8 cellular contexts compared by ENCODE assay signal in the genomic region with DNA sequence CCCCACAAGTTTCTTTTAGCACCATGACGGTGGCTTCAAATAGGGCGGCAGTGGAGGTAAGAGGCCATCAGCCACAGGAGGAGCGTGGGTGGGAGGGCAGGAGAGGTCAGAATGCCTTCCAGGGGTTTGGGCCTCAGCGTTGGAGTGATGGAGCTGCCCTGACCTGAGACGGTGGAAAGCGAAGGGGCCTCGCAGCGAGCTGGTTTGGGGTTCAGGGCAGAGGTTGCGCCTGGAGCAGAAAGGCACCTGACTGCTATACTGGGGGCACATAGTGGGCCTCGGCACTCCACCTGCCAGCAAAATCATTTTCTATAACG. TPM values are rescaled to one million over a fixed set of nuclear protein-coding genes. Genes with fewer than 3 reads are reported as not detected.
DNase-seq lines count a peak whose midpoint lies in the region; ATAC-seq and TF ChIP-seq lines count a peak whose summit lies in the region.

No MANE protein-coding gene starts in this region.

- H3K4me1 Mint-ChIP-seq in naive thymus-derived CD4-positive, alpha-beta T cell: peaks cover 13 to 43% (median 37%) of the 10 kb centered on the region in 7 donors

- H3K4me1 ChIP-seq in Loucy (ENCODE audit: insufficient read depth, low read length, poor library complexity, severe bottlenecking): peaks cover 23% of the 10 kb centered on the region
- peaks cover 9 to 13% of the 10 kb centered on the region in 2 donors for H3K4me1 ChIP-seq in naive thymus-derived CD4-positive, alpha-beta T cell (ENCODE audit: control insufficient read depth in 2 of 2, insufficient read depth in 2 of 2, low read length in 2 of 2)

- no peaks in the 10 kb centered on the region for H3K9me2 ChIP-seq in Loucy (replicated peaks; ENCODE audit: low read depth, low read length)

- no peak for DNase-seq in AG09309 (ENCODE audit: low read depth)
- DNase-seq in naive thymus-derived CD4-positive, alpha-beta T cell: no peak
- DNase-seq in NCI-H146 treated with DMSO at 0.1 percent for 48 hours (lab: John Stamatoyannopoulos, UW; ENCODE audit: unreplicated experiment): no peak
- DNase-seq in HT-29 (ENCODE audit: low spot score): no peak
- no peak for DNase-seq in NCI-H748 (lab: John Stamatoyannopoulos, UW; ENCODE audit: unreplicated experiment)

- H3K27ac Mint-ChIP-seq in naive thymus-derived CD4-positive, alpha-beta T cell: peak overlapping the region; percentile 85 to 96 (median 93)

- H3K9ac ChIP-seq in Loucy (ENCODE audit: low read depth, low read length, poor library complexity, severe bottlenecking): peak overlapping the region; percentile 74

- POLR2A ChIA-PET in naive thymus-derived CD4-positive, alpha-beta T cell (lab: Charles Lee): interaction anchor here (1.3 to 1.9 kb wide), 2 partner anchors 53 to 100 kb away, joined by 3 to 24 read pairs; a partner anchor contains a TSS

- H3K4me3 ChIP-seq in AG09309 (ENCODE audit: control insufficient read depth, low read depth, low read length) (peak overlapping the region; percentile 71), Loucy (ENCODE audit: low read length, poor library complexity, severe bottlenecking) (peak overlapping the region; percentile 81)
- peak overlapping the region; percentile 71 for H3K4me3 ChIP-seq in naive thymus-derived CD4-positive, alpha-beta T cell (ENCODE audit: low read length)

- peaks cover 0 to 6% (median 0%) of the 10 kb centered on the region in 11 donors for H3K9me3 Mint-ChIP-seq in naive thymus-derived CD4-positive, alpha-beta T cell

- intact Hi-C loops in naive thymus-derived CD4-positive, alpha-beta T cell (cut with micrococcal nuclease): loop anchor here (1.0 to 10.0 kb wide), 7 partner anchors 53 to 570 kb away; a partner anchor contains a TSS

- H3K79me2 ChIP-seq in Loucy (ENCODE audit: insufficient read depth, low read length): peaks cover 44% of the 10 kb centered on the region

- peak overlapping the region; percentile 83 for H3K27ac ChIP-seq in cingulate gyrus (ENCODE audit: low read depth, low read length)
- peak overlapping the region; percentile 75 for H3K27ac ChIP-seq in naive thymus-derived CD4-positive, alpha-beta T cell (ENCODE audit: low read depth, low read length)

- H3K4me2 ChIP-seq in Loucy (ENCODE audit: low read depth, low read length, poor library complexity, severe bottlenecking): peak overlapping the region; percentile 96

- no peaks in the 10 kb centered on the region for H3K36me3 ChIP-seq in Loucy (ENCODE audit: insufficient read depth, low read length)
- peaks cover 0 to 3% (median 0%) of the 10 kb centered on the region in 3 experiments for H3K36me3 ChIP-seq in naive thymus-derived CD4-positive, alpha-beta T cell (ENCODE audit: control insufficient read depth in 2 of 3, insufficient read depth in 3 of 3, low read length in 3 of 3)

- no peak for ATAC-seq in naive thymus-derived CD4-positive, alpha-beta T cell
- ATAC-seq in HG02970 (IDR thresholded peaks at IDR 0.05; ENCODE audit: low FRiP score, unreplicated experiment): no peak

- H4K20me1 ChIP-seq in Loucy (ENCODE audit: insufficient read depth, low read length, poor library complexity, severe bottlenecking): peaks cover 18% of the 10 kb centered on the region

- CTCF ChIA-PET in naive thymus-derived CD4-positive, alpha-beta T cell (lab: Charles Lee): no interaction called here

- H3K9me3 ChIP-seq in Loucy (ENCODE audit: insufficient read depth, low read depth, low read length): no peaks in the 10 kb centered on the region
- H3K9me3 ChIP-seq in naive thymus-derived CD4-positive, alpha-beta T cell (ENCODE audit: control insufficient read depth in 2 of 3, low read length in 3 of 3): no peaks in the 10 kb centered on the region

- peak overlapping the region; percentile 85 for H2AFZ ChIP-seq in Loucy (ENCODE audit: low read length)

- H3F3A ChIP-seq in Loucy (ENCODE audit: low read depth): no peaks in the 10 kb centered on the region

- TF ChIP-seq CTCF in AG09309 (IDR thresholded peaks at IDR 0.05; ENCODE audit: control insufficient read depth, insufficient read depth, low read depth, low read length, missing control alignments): no peak
- no peak for TF ChIP-seq CTCF in Loucy (conservative IDR thresholded peaks at IDR 0.05; ENCODE audit: low read length)

- peaks cover 0 to 6% (median 0%) of the 10 kb centered on the region in 5 donors for H3K27me3 Mint-ChIP-seq in naive thymus-derived CD4-positive, alpha-beta T cell

- H3K27me3 ChIP-seq in Loucy (ENCODE audit: insufficient read depth, low read length, poor library complexity, severe bottlenecking): peaks cover 17% of the 10 kb centered on the region
- H3K27me3 ChIP-seq in naive thymus-derived CD4-positive, alpha-beta T cell (ENCODE audit: control insufficient read depth in 2 of 2, insufficient read depth in 2 of 2, low read length in 2 of 2): no peaks in the 10 kb centered on the region

- peaks cover 0 to 7% (median 4%) of the 10 kb centered on the region in 5 donors for H3K36me3 Mint-ChIP-seq in naive thymus-derived CD4-positive, alpha-beta T cell

- peak overlapping the region; percentile 86 to 97 (median 95) for H3K4me3 Mint-ChIP-seq in naive thymus-derived CD4-positive, alpha-beta T cell

RNA-seq across cellular contexts. Expression of a gene that starts 0.4 kb away (rescaled TPM):
- total RNA-seq in naive thymus-derived CD4-positive, alpha-beta T cell: 10 to 100 TPM; 17.2 to 34.1 (median 25.9) TPM
- 10 to 100 TPM; 18.8 to 35.4 TPM for polyA plus RNA-seq in naive thymus-derived CD4-positive, alpha-beta T cell
- total RNA-seq in HT-29 (2014; rRNA removed; shearing (Covaris generic)): 43.3 and 44.5 TPM in 2 replicates

RNA-seq across cellular contexts. Expression of a gene that starts 53.4 kb away (rescaled TPM):
- total RNA-seq in naive thymus-derived CD4-positive, alpha-beta T cell: 10 to 100 TPM in 1 of 5 experiments, 1 to 10 TPM in 4; 2.0 to 13.6 (median 4.0) TPM
- polyA plus RNA-seq in naive thymus-derived CD4-positive, alpha-beta T cell: 1 to 10 TPM; 1.3 to 6.7 TPM
- 145 and 147 TPM in 2 replicates for total RNA-seq in HT-29 (2014; rRNA removed; shearing (Covaris generic))
